In genomic region chr7:44148961-44149550, GRCh38 we compare ENCODE assay signal across 18 cellular contexts. TPM values are rescaled to one million over a fixed set of nuclear protein-coding genes. Genes with fewer than 3 reads are reported as not detected.
"Had no signal": no experiment of that assay in that cellular context is flagged by ENCODE, and none has a peak within 500 bp of the region (broad histone marks: within the 10 kb centered on the region; RNA-seq: fewer than 3 reads in every experiment).

No MANE protein-coding gene starts in this region.

- H3K4me3 Mint-ChIP-seq: memory B cell; naive thymus-derived CD8-positive, alpha-beta T cell; stimulated activated naive CD8-positive, alpha-beta T cell treated with anti-CD3 and anti-CD28 coated beads, Interleukin-15, Interleukin-2, amounts not matched to agents 100 ng/mL and 50 ng/mL, for 24 hours had no signal

- H3K27ac Mint-ChIP-seq: memory B cell; stimulated activated naive CD8-positive, alpha-beta T cell treated with anti-CD3 and anti-CD28 coated beads, Interleukin-15, Interleukin-2, amounts not matched to agents 100 ng/mL and 50 ng/mL, for 24 hours had no signal

- H3K36me3 Mint-ChIP-seq: memory B cell; naive thymus-derived CD8-positive, alpha-beta T cell had no signal

- H3K27me3 ChIP-seq: tibial nerve, vagina had no signal

- H3K9me3 ChIP-seq: adrenal gland, breast epithelium, tibial nerve, vagina had no signal

- H3K27ac ChIP-seq: adrenal gland, breast epithelium, tibial nerve, vagina had no signal

- ATAC-seq: naive thymus-derived CD8-positive, alpha-beta T cell had no signal

- DNase-seq: activated CD4-positive, alpha-beta T cell treated with anti-CD3 and anti-CD28 coated beads, Interleukin-2, amount 50 U/mL, for 48 hours; activated naive CD4-positive, alpha-beta T cell treated with anti-CD3 and anti-CD28 coated beads, Interleukin-2, amount 50 U/mL, for 16 hours; cerebellar nuclear complex; effector memory CD4-positive, alpha-beta T cell; nucleus accumbens; stimulated activated CD4-positive, alpha-beta T cell treated with anti-CD3 and anti-CD28 coated beads, Interleukin-2, amount 100 ng/mL, for 48 hours had no signal

- H3K36me3 ChIP-seq: adrenal gland, breast epithelium, tibial nerve, vagina had no signal

- H3K9me3 Mint-ChIP-seq: memory B cell; naive thymus-derived CD8-positive, alpha-beta T cell; stimulated activated naive CD8-positive, alpha-beta T cell treated with anti-CD3 and anti-CD28 coated beads, Interleukin-15, Interleukin-2, amounts not matched to agents 100 ng/mL and 50 ng/mL, for 24 hours had no signal

- H3K4me3 ChIP-seq: adrenal gland, breast epithelium, tibial nerve, vagina had no signal

RNA-seq across cellular contexts. Expression of gene MYL7, which starts 7.9 kb away (rescaled TPM):
- total RNA-seq: adrenal gland; liver; mucosa of gallbladder; naive thymus-derived CD8-positive, alpha-beta T cell; renal cortical epithelial cell; T-helper 2 cell treated with Interferon-gamma antibody and Interleukin-4, amounts not matched to agents 100 ng/mL and 5 ng/mL, for 36 hours; tibial nerve; vagina had no signal
- polyA plus RNA-seq: liver; naive thymus-derived CD8-positive, alpha-beta T cell had no signal

RNA-seq across cellular contexts. Expression of gene GCK, which starts 40.2 kb away (rescaled TPM):
- total RNA-seq: astrocyte had no signal
